In genomic region chr15:68641376-68641775, GRCh38 we compare ENCODE assay signal across 17 cellular contexts.
A peak's percentile ranks its signal among the peaks of the same experiment; 100 is the strongest.
DNase-seq lines count a peak whose midpoint lies in the region; ATAC-seq, FAIRE-seq and TF ChIP-seq lines count a peak whose summit lies in the region.
"Had no signal": no experiment of that assay in that cellular context is flagged by ENCODE, and none has a peak within 500 bp of the region (broad histone marks: within the 10 kb centered on the region; RNA-seq: fewer than 3 reads in every experiment).

No MANE protein-coding gene starts in this region.

- no peak overlapping the region for H4K91ac ChIP-seq in H1 (replicated peaks; ENCODE audit: insufficient read length, low read length)

- peak overlapping the region; percentile 54 for H3K9ac ChIP-seq in adipocyte (ENCODE audit: low read length)
- no peak overlapping the region for H3K9ac ChIP-seq in H1 (replicated peaks in 1 of 4; ENCODE audit: extremely low read depth in 1 of 4, low read depth in 3 of 4, low read length in 3 of 4)

- no peak overlapping the region for H3K18ac ChIP-seq in H1 (ENCODE audit: extremely low read depth, low read length)

- no peak overlapping the region for H2AFZ ChIP-seq in H1 (ENCODE audit: low read length)

- FAIRE-seq in H1 (lab: Jason Lieb, UNC), result no peak
- FAIRE-seq: pancreas had no signal

- no peak for TF ChIP-seq POLR2A in H1 (IDR thresholded peaks at IDR 0.05; ENCODE audit: control extremely low read depth in 1 of 2, low read depth in 2 of 2, low read length in 2 of 2)
- no peak for TF ChIP-seq POLR2A in tibial nerve (IDR thresholded peaks at IDR 0.05)

- H3K56ac ChIP-seq in H1 (replicated peaks; ENCODE audit: insufficient read length, low read depth, low read length), result no peak overlapping the region

- H3K4me3 Mint-ChIP-seq in neural crest cell, result no peak overlapping the region
- H3K4me3 Mint-ChIP-seq: activated CD8-positive, alpha-beta memory T cell treated with anti-CD3 and anti-CD28 coated beads, Interleukin-2, amount 10 ng/mL, durations not matched to agents 7 days and 5 days; CD8-positive, alpha-beta T cell; H9 had no signal

- H2BK5ac ChIP-seq in H1 (ENCODE audit: low read depth, low read length), result 0 out of 2 replicates have a peak overlapping the region, but pooled peaks have one; percentile 55

- H3K27ac ChIP-seq in H1 (ENCODE audit: low read depth, low read length) (no peak overlapping the region), tibial nerve (peak overlapping the region in 3 of 4 donors; percentile 15 to 62 (median 50)), left lung (no peak overlapping the region)
- H3K27ac ChIP-seq: pancreas, SJCRH30 had no signal

- no peak overlapping the region for H2AK5ac ChIP-seq in H1 (ENCODE audit: low read depth, low read length)

- H3K23ac ChIP-seq in H1 (ENCODE audit: insufficient read length), result no peak overlapping the region

- H3K79me2 ChIP-seq in H1 (ENCODE audit: control insufficient read depth in 1 of 2, insufficient read depth in 2 of 2, low read length in 2 of 2), result no peaks in the 10 kb centered on the region

- TF ChIP-seq EP300 in H1 (IDR thresholded peaks at IDR 0.05; ENCODE audit: borderline replicate concordance in 1 of 2, low read depth in 2 of 2, low read length in 2 of 2) (no peak), tibial nerve (IDR thresholded peaks at IDR 0.05) (no peak)

- H2BK120ac ChIP-seq in H1 (replicated peaks; ENCODE audit: low read depth, low read length), result no peak overlapping the region

- no peaks in the 10 kb centered on the region for H3K79me1 ChIP-seq in H1 (ENCODE audit: low read depth, low read length)

- H3K4me1 ChIP-seq in adipocyte (ENCODE audit: control insufficient read depth, insufficient read depth, low read length) (peaks cover 61% of the 10 kb centered on the region), H1 (replicated peaks in 1 of 4; ENCODE audit: control insufficient read depth in 3 of 4, insufficient read depth in 4 of 4, low read length in 3 of 4) (peaks cover 0 to 12% (median 3%) of the 10 kb centered on the region in 4 experiments; a peak in 5 of 7 replicates), tibial nerve (peaks cover 0 to 53% (median 21%) of the 10 kb centered on the region in 4 donors), left lung (peaks cover 0 to 5% of the 10 kb centered on the region in 2 donors)
- H3K4me1 ChIP-seq: pancreas, SJCRH30 had no signal

- POLR2A ChIA-PET in H1 (lab: Charles Lee; ENCODE audit: partially characterized antibody), result no interaction called here

- CTCF ChIA-PET in H1 (lab: Charles Lee; ENCODE audit: partially characterized antibody), result interaction anchor here (1.4 to 24.3 kb wide), 4 partner anchors 10 to 91 kb away, joined by 6 to 569 read pairs (median 11); no protein-coding TSS in a partner anchor

- peaks cover 2% of the 10 kb centered on the region for H3K36me3 Mint-ChIP-seq in neural crest cell (ENCODE audit: low read depth)
- H3K36me3 Mint-ChIP-seq: activated CD8-positive, alpha-beta memory T cell treated with anti-CD3 and anti-CD28 coated beads, Interleukin-2, amount 10 ng/mL, durations not matched to agents 7 days and 5 days; CD8-positive, alpha-beta T cell had no signal

- no peak overlapping the region for H3K4me3 ChIP-seq in adipocyte (ENCODE audit: low read length)
- H3K4me3 ChIP-seq in H1 (ENCODE audit: extremely low read depth in 1 of 4, insufficient read depth in 2 of 4, low read depth in 3 of 4, low read length in 4 of 4), result no peak overlapping the region
- H3K4me3 ChIP-seq in tibial nerve, result no peak overlapping the region
- H3K4me3 ChIP-seq in left lung, result no peak overlapping the region
- H3K4me3 ChIP-seq: mucosa of descending colon, pancreas, SJCRH30 had no signal

- H3K9me3 ChIP-seq in adipocyte (ENCODE audit: control insufficient read depth, low read length) (no peaks in the 10 kb centered on the region), H1 (ENCODE audit: insufficient read depth in 2 of 2, low read depth in 1 of 2, low read length in 1 of 2) (no peaks in the 10 kb centered on the region), tibial nerve (no peaks in the 10 kb centered on the region), left lung (no peaks in the 10 kb centered on the region)
- H3K9me3 ChIP-seq: mucosa of descending colon, pancreas, SJCRH30 had no signal

- H2BK20ac ChIP-seq in H1 (ENCODE audit: low read length), result no peak overlapping the region

- H3K27me3 ChIP-seq in adipocyte (replicated peaks; ENCODE audit: control insufficient read depth, insufficient read depth, low read length), result no peaks in the 10 kb centered on the region
- H3K27me3 ChIP-seq in H1 (replicated peaks in 1 of 4; ENCODE audit: control insufficient read depth in 3 of 4, extremely low read depth in 1 of 4, insufficient read depth in 3 of 4, low read length in 3 of 4), result no peaks in the 10 kb centered on the region
- no peaks in the 10 kb centered on the region for H3K27me3 ChIP-seq in tibial nerve
- H3K27me3 ChIP-seq in left lung, result no peaks in the 10 kb centered on the region
- H3K27me3 ChIP-seq: pancreas had no signal

- no peak for ATAC-seq in left lung
- ATAC-seq: activated CD8-positive, alpha-beta memory T cell treated with anti-CD3 and anti-CD28 coated beads, Interleukin-2, amount 10 ng/mL, durations not matched to agents 7 days and 5 days; CD8-positive, alpha-beta T cell; mucosa of descending colon; stimulated activated naive CD8-positive, alpha-beta T cell treated with anti-CD3 and anti-CD28 coated beads, Interleukin-15, Interleukin-2, amounts not matched to agents 100 U/mL and 50 U/mL, for 24 hours had no signal

- peaks cover 47% of the 10 kb centered on the region for H3K4me1 Mint-ChIP-seq in neural crest cell
- H3K4me1 Mint-ChIP-seq: activated CD8-positive, alpha-beta memory T cell treated with anti-CD3 and anti-CD28 coated beads, Interleukin-2, amount 10 ng/mL, durations not matched to agents 7 days and 5 days had no signal

- H3K36me3 ChIP-seq in adipocyte (ENCODE audit: control insufficient read depth, insufficient read depth, low read length, severe bottlenecking), result no peaks in the 10 kb centered on the region
- no peaks in the 10 kb centered on the region for H3K36me3 ChIP-seq in H1 (ENCODE audit: control insufficient read depth in 2 of 4, insufficient read depth in 4 of 4, low read length in 3 of 4)
- peaks cover 0 to 4% (median 0%) of the 10 kb centered on the region in 3 donors for H3K36me3 ChIP-seq in tibial nerve
- no peaks in the 10 kb centered on the region for H3K36me3 ChIP-seq in left lung
- H3K36me3 ChIP-seq: pancreas, SJCRH30 had no signal

- intact Hi-C loops in left lung (cut with DNase I), result no loop called here

- H3K27ac Mint-ChIP-seq in neural crest cell (ENCODE audit: unreplicated experiment), result peak overlapping the region; percentile 87
- H3K27ac Mint-ChIP-seq: activated CD8-positive, alpha-beta memory T cell treated with anti-CD3 and anti-CD28 coated beads, Interleukin-2, amount 10 ng/mL, durations not matched to agents 7 days and 5 days; CD8-positive, alpha-beta T cell had no signal

- H3K14ac ChIP-seq in H1 (ENCODE audit: insufficient read length), result no peak overlapping the region

- no peaks in the 10 kb centered on the region for H3K9me3 Mint-ChIP-seq in neural crest cell
- H3K9me3 Mint-ChIP-seq: CD8-positive, alpha-beta T cell; H9 had no signal

- no peaks in the 10 kb centered on the region for H4K20me1 ChIP-seq in H1 (replicated peaks in 1 of 2; ENCODE audit: control insufficient read depth in 1 of 2, insufficient read depth in 2 of 2, low read length in 2 of 2)

- peak overlapping the region; percentile 64; the same call in 1 of the 2 replicates for H4K8ac ChIP-seq in H1 (ENCODE audit: extremely low read depth, insufficient read depth, low read length)

- H4K5ac ChIP-seq in H1 (ENCODE audit: insufficient read length, low read depth, low read length), result no peak overlapping the region

- DNase-seq in adipocyte (ENCODE audit: low read depth) (no peak), H1 (ENCODE audit: low read depth in 1 of 2, low spot score in 2 of 2) (no peak), neural crest cell (ENCODE audit: low read depth, low spot score) (no peak), tibial nerve (ENCODE audit: low spot score in 2 of 2) (no peak), left lung (no peak)
- no peak for DNase-seq in activated CD8-positive, alpha-beta memory T cell treated with anti-CD3 and anti-CD28 coated beads, Interleukin-2, amount 50 U/mL, for 4 hours
- DNase-seq in activated T-cell treated with anti-CD3 and anti-CD28 coated beads, Interleukin-2, amount 50 U/mL, for 1 hour, result no peak
- DNase-seq: activated CD4-positive, CD25-positive, alpha-beta regulatory T cell treated with anti-CD3 and anti-CD28 coated beads, Interleukin-2, amount 50 U/mL, for 72 hours; activated CD8-positive, alpha-beta memory T cell treated with anti-CD3 and anti-CD28 coated beads, Interleukin-2, amount 10 ng/mL, durations not matched to agents 7 days and 5 days; activated naive CD4-positive, alpha-beta T cell; CD8-positive, alpha-beta T cell; H9; mucosa of descending colon; NCI-H187 treated with DMSO at 0.1 percent for 48 hours; pancreas; SJCRH30; stimulated activated naive CD8-positive, alpha-beta T cell treated with anti-CD3 and anti-CD28 coated beads, Interleukin-15, Interleukin-2, amounts not matched to agents 100 U/mL and 50 U/mL, for 24 hours had no signal

- H3K4me2 ChIP-seq in H1 (ENCODE audit: insufficient read depth in 1 of 2, low read depth in 2 of 2, low read length in 2 of 2), result no peak overlapping the region

- no peak overlapping the region for H3K4ac ChIP-seq in H1 (replicated peaks; ENCODE audit: insufficient read length, low read depth, low read length)

- no peaks in the 10 kb centered on the region for H3K27me3 Mint-ChIP-seq in neural crest cell (ENCODE audit: low read depth)
- H3K27me3 Mint-ChIP-seq: activated CD8-positive, alpha-beta memory T cell treated with anti-CD3 and anti-CD28 coated beads, Interleukin-2, amount 10 ng/mL, durations not matched to agents 7 days and 5 days had no signal

- H2BK12ac ChIP-seq in H1 (ENCODE audit: low read depth, low read length), result peak overlapping the region; percentile 62; the same call in 1 of the 2 replicates

- TF ChIP-seq CTCF in H1 (IDR thresholded peaks at IDR 0.05; ENCODE audit: control extremely low read depth in 1 of 3, insufficient read depth in 1 of 3, low read depth in 1 of 3, low read length in 3 of 3), result no peak
- TF ChIP-seq CTCF in neural crest cell (conservative IDR thresholded peaks at IDR 0.05), result no peak
- TF ChIP-seq CTCF in tibial nerve (IDR thresholded peaks at IDR 0.05), result no peak
- no peak for TF ChIP-seq CTCF in left lung (IDR thresholded peaks at IDR 0.05)

- peak overlapping the region; percentile 76; the same call in 1 of the 2 replicates for H2BK15ac ChIP-seq in H1 (ENCODE audit: low read length)

- WGBS in H1 (ENCODE audit: extremely low coverage in 1 of 2, insufficient coverage in 1 of 2, insufficient read length in 1 of 2, insufficient replicate concordance in 2 of 2, low coverage in 1 of 2, low lambda C conversion rate in 2 of 2, missing lambda C conversion rate in 1 of 2), 2 experiments, result 88% methylated on average over 5 of the region's 7 CpGs; no CpG with 5 or more reads in 1 of the 2 experiments
- WGBS in tibial nerve, 2 donors, result 86 to 91% methylated on average over 7 of the region's 7 CpGs

- H3K23me2 ChIP-seq in H1 (ENCODE audit: low read depth, low read length), result no peaks in the 10 kb centered on the region

- TF ChIP-seq RAD21 in H1 (IDR thresholded peaks at IDR 0.05 in 1 of 2, conservative IDR thresholded peaks at IDR 0.05 in 1 of 2; ENCODE audit: low read depth in 2 of 2, low read length in 2 of 2), result no peak

TF ChIP-seq in H1, 55 proteins besides CTCF, POLR2A, EP300 and RAD21 (continues in another document):
- TF ChIP-seq ASH2L (IDR thresholded peaks at IDR 0.05; ENCODE audit: low read length), result no peak

Comparison
In these comparisons a context has a peak if more than half of its experiments do, and no peak if none do; other contexts are left out.
1. H3K27ac ChIP-seq: peak in tibial nerve (3 of 4); none in H1 (single experiment) and left lung (0 of 2).